Comparison of ENCODE assay signal across 8 cellular contexts in genomic region chr6:161444464-161444863, GRCh38.
DNase-seq lines count a peak whose midpoint lies in the region; ATAC-seq, FAIRE-seq and TF ChIP-seq lines count a peak whose summit lies in the region.

No MANE protein-coding gene starts in this region.

- FAIRE-seq in H54 (lab: Jason Lieb, UNC): no peak

- intact Hi-C loops in left colon (cut with DNase I, micrococcal nuclease): no loop called here

- DNase-seq in stimulated activated CD4-positive, alpha-beta T cell treated with anti-CD3 and anti-CD28 coated beads, Interleukin-4, amount 100 ng/mL, for 48 hours (ENCODE audit: low read depth in 2 of 2): peak; percentile 7 to 11
- DNase-seq in stimulated activated CD4-positive, alpha-beta T cell treated with anti-CD3 and anti-CD28 coated beads, Interleukin-12 subunit alpha, Interleukin-12 subunit beta, amount 100 ng/mL, for 4 hours: no peak
- DNase-seq in dermis blood vessel endothelial cell (peak; percentile 28), midbrain (lab: John Stamatoyannopoulos, UW) (peak; percentile 55), H54 (ENCODE audit: insufficient read length, low spot score) (no peak), left colon (no peak)
- DNase-seq in activated effector memory CD4-positive, alpha-beta T cell treated with anti-CD3 and anti-CD28 coated beads, Interleukin-2, amount 50 U/mL, for 16 hours: no peak

- TF ChIP-seq POLR2A in H54 (IDR thresholded peaks at IDR 0.05; ENCODE audit: low read depth, low read length): no peak
- TF ChIP-seq POLR2A in GM18505 (IDR thresholded peaks at IDR 0.05; ENCODE audit: borderline replicate concordance, extremely low read depth, insufficient read depth, insufficient read length): no peak

- ATAC-seq in GM18505 (IDR thresholded peaks at IDR 0.05; ENCODE audit: unreplicated experiment) (no peak), left colon (no peak)

Comparison
In these comparisons a context has a peak if more than half of its experiments do, and no peak if none do; other contexts are left out.
1. DNase-seq: peak in stimulated activated CD4-positive, alpha-beta T cell treated with anti-CD3 and anti-CD28 coated beads, Interleukin-4, amount 100 ng/mL, for 48 hours (2 of 2), dermis blood vessel endothelial cell (single experiment) and midbrain (single experiment); none in stimulated activated CD4-positive, alpha-beta T cell treated with anti-CD3 and anti-CD28 coated beads, Interleukin-12 subunit alpha, Interleukin-12 subunit beta, amount 100 ng/mL, for 4 hours (single experiment), activated effector memory CD4-positive, alpha-beta T cell treated with anti-CD3 and anti-CD28 coated beads, Interleukin-2, amount 50 U/mL, for 16 hours (single experiment), H54 (single experiment) and left colon (0 of 2).